20 cellular contexts compared by ENCODE assay signal in genomic region chr9:27431573-27431972, GRCh38.
DNase-seq lines count a peak whose midpoint lies in the region; ATAC-seq, FAIRE-seq and TF ChIP-seq lines count a peak whose summit lies in the region.
"Had no signal": no experiment of that assay in that cellular context is flagged by ENCODE, and none has a peak within 500 bp of the region (broad histone marks: within the 10 kb centered on the region; RNA-seq: fewer than 3 reads in every experiment).

No MANE protein-coding gene starts in this region.

- H2BK5ac ChIP-seq in H1 (ENCODE audit: low read depth, low read length) (0 out of 2 replicates have a peak overlapping the region, but pooled peaks have one; percentile 16), mesenchymal stem cell (ENCODE audit: low read depth, low read length, poor library complexity, severe bottlenecking) (no peak overlapping the region)

- H3K23me2 ChIP-seq in H1 (ENCODE audit: low read depth, low read length) = no peaks in the 10 kb centered on the region

- H2BK120ac ChIP-seq in H1 (replicated peaks; ENCODE audit: low read depth, low read length) = no peak overlapping the region
- no peak overlapping the region for H2BK120ac ChIP-seq in mesenchymal stem cell (ENCODE audit: low read depth, low read length)

- H3K18ac ChIP-seq in H1 (ENCODE audit: extremely low read depth, low read length) (no peak overlapping the region), mesenchymal stem cell (ENCODE audit: low read depth in 1 of 2, low read length in 2 of 2) (no peak overlapping the region)

- no peak overlapping the region for H4K5ac ChIP-seq in H1 (ENCODE audit: insufficient read length, low read depth, low read length)

- H3K27ac Mint-ChIP-seq in GM23338 = peak overlapping the region; percentile 19
- H3K27ac Mint-ChIP-seq: CD14-positive monocyte, immature natural killer cell had no signal

- no peak for TF ChIP-seq EP300 in H1 (IDR thresholded peaks at IDR 0.05; ENCODE audit: borderline replicate concordance in 1 of 2, low read depth in 2 of 2, low read length in 2 of 2)

- no peaks in the 10 kb centered on the region for H3K9me3 Mint-ChIP-seq in GM23338
- H3K9me3 Mint-ChIP-seq: CD14-positive monocyte had no signal

- H3K4me3 ChIP-seq in GM23338 = no peak overlapping the region
- no peak overlapping the region for H3K4me3 ChIP-seq in H1 (ENCODE audit: extremely low read depth in 1 of 4, insufficient read depth in 2 of 4, low read depth in 3 of 4, low read length in 4 of 4)
- H3K4me3 ChIP-seq in mesenchymal stem cell (ENCODE audit: insufficient read depth in 1 of 2, low read depth in 1 of 2, low read length in 2 of 2) = no peak overlapping the region
- no peak overlapping the region for H3K4me3 ChIP-seq in spleen
- H3K4me3 ChIP-seq: ascending aorta, tibial nerve had no signal

- TF ChIP-seq POLR2A in H1 (IDR thresholded peaks at IDR 0.05; ENCODE audit: control extremely low read depth in 1 of 2, low read depth in 2 of 2, low read length in 2 of 2) = no peak
- no peak for TF ChIP-seq POLR2A in spleen (IDR thresholded peaks at IDR 0.05)

- TF ChIP-seq RAD21 in H1 (IDR thresholded peaks at IDR 0.05 in 1 of 2, conservative IDR thresholded peaks at IDR 0.05 in 1 of 2; ENCODE audit: low read depth in 2 of 2, low read length in 2 of 2) = no peak

- H2AK5ac ChIP-seq in H1 (ENCODE audit: low read depth, low read length) = no peak overlapping the region
- no peak overlapping the region for H2AK5ac ChIP-seq in mesenchymal stem cell (ENCODE audit: low read length, severe bottlenecking)

- H4K20me1 ChIP-seq in GM23338 (replicated peaks; ENCODE audit: insufficient read depth) (no peaks in the 10 kb centered on the region), H1 (replicated peaks in 1 of 2; ENCODE audit: control insufficient read depth in 1 of 2, insufficient read depth in 2 of 2, low read length in 2 of 2) (no peaks in the 10 kb centered on the region)

- peak overlapping the region; percentile 8; the same call in 1 of the 2 replicates for H3K27ac ChIP-seq in GM23338 (ENCODE audit: low read depth)
- H3K27ac ChIP-seq in H1 (ENCODE audit: low read depth, low read length) = no peak overlapping the region
- no peak overlapping the region for H3K27ac ChIP-seq in mesenchymal stem cell (ENCODE audit: low read length, poor library complexity, severe bottlenecking)
- peak overlapping the region in 7 of 8 donors; percentile 36 to 67 (median 61) for H3K27ac ChIP-seq in spleen
- H3K27ac ChIP-seq: KMS-11 had no signal

- TF ChIP-seq CTCF in GM23338 (conservative IDR thresholded peaks at IDR 0.05; ENCODE audit: low read depth in 2 of 2) (no peak), H1 (IDR thresholded peaks at IDR 0.05; ENCODE audit: control extremely low read depth in 1 of 3, insufficient read depth in 1 of 3, low read depth in 1 of 3, low read length in 3 of 3) (no peak), spleen (IDR thresholded peaks at IDR 0.05 in 8 of 11, conservative IDR thresholded peaks at IDR 0.05 in 3 of 11) (no peak)

- no peak overlapping the region for H2BK20ac ChIP-seq in H1 (ENCODE audit: low read length)

- H2BK15ac ChIP-seq in H1 (ENCODE audit: low read length) (0 out of 2 replicates have a peak overlapping the region, but pooled peaks have one; percentile 40), mesenchymal stem cell (ENCODE audit: low read depth, poor library complexity, severe bottlenecking) (no peak overlapping the region)

- no peak overlapping the region for H3K56ac ChIP-seq in H1 (replicated peaks; ENCODE audit: insufficient read length, low read depth, low read length)

- H3K79me1 ChIP-seq in H1 (ENCODE audit: low read depth, low read length) (peaks cover 4% of the 10 kb centered on the region; the same call in 1 of the 2 replicates), mesenchymal stem cell (replicated peaks; ENCODE audit: low read length, poor library complexity, severe bottlenecking) (no peaks in the 10 kb centered on the region)

- intact Hi-C loops in spleen (cut with DNase I; ENCODE audit: low total_unique reads) = no loop called here

- in situ Hi-C loops in G401 (cut with HindIII; ENCODE audit: low sequenced_read_pairs) = no loop called here

- H3K9me2 ChIP-seq in GM23338 (ENCODE audit: insufficient read depth) = peaks cover 7% of the 10 kb centered on the region

- CTCF ChIA-PET in H1 (lab: Charles Lee; ENCODE audit: partially characterized antibody) = interaction anchor here (1.3 kb wide), 1 partner anchor 14 kb away, joined by 3 read pairs; no protein-coding TSS in a partner anchor

- peaks cover 39% of the 10 kb centered on the region for H3K4me1 ChIP-seq in GM23338 (ENCODE audit: insufficient read depth)
- H3K4me1 ChIP-seq in H1 (replicated peaks in 1 of 4; ENCODE audit: control insufficient read depth in 3 of 4, insufficient read depth in 4 of 4, low read length in 3 of 4) = peaks cover 0 to 18% (median 13%) of the 10 kb centered on the region in 4 experiments
- peaks cover 2% of the 10 kb centered on the region for H3K4me1 ChIP-seq in mesenchymal stem cell (ENCODE audit: control insufficient read depth, insufficient read depth, low read depth, low read length)
- H3K4me1 ChIP-seq in spleen = peaks cover 15 to 51% (median 29%) of the 10 kb centered on the region in 6 donors

- H3K23ac ChIP-seq in H1 (ENCODE audit: insufficient read length) = no peak overlapping the region
- no peak overlapping the region for H3K23ac ChIP-seq in mesenchymal stem cell (ENCODE audit: low read length in 2 of 2)

- no peaks in the 10 kb centered on the region for H3K79me2 ChIP-seq in GM23338 (replicated peaks; ENCODE audit: insufficient read depth)
- 0 out of 4 replicates have a peak, but pooled peaks cover 0 to 3% of the 10 kb centered on the region in 2 experiments for H3K79me2 ChIP-seq in H1 (ENCODE audit: control insufficient read depth in 1 of 2, insufficient read depth in 2 of 2, low read length in 2 of 2)

- H3K36me3 Mint-ChIP-seq in GM23338 (ENCODE audit: low read depth) = no peaks in the 10 kb centered on the region; the same call in 2 of the 3 replicates
- H3K36me3 Mint-ChIP-seq: immature natural killer cell had no signal

- H3K9ac ChIP-seq in H1 (replicated peaks in 1 of 4; ENCODE audit: extremely low read depth in 1 of 4, low read depth in 3 of 4, low read length in 3 of 4) (no peak overlapping the region), mesenchymal stem cell (ENCODE audit: low read length) (no peak overlapping the region)
- H3K9ac ChIP-seq: KMS-11 had no signal

- no peak for FAIRE-seq in H1 (lab: Jason Lieb, UNC)

- ATAC-seq in GM23338 (no peak), GM18519 (IDR thresholded peaks at IDR 0.05; ENCODE audit: low FRiP score, unreplicated experiment) (no peak)
- ATAC-seq: HCT116 had no signal

- POLR2A ChIA-PET in H1 (lab: Charles Lee; ENCODE audit: partially characterized antibody) = no interaction called here

- no peak overlapping the region for H3K14ac ChIP-seq in H1 (ENCODE audit: insufficient read length)
- no peak overlapping the region for H3K14ac ChIP-seq in mesenchymal stem cell (ENCODE audit: low read length in 2 of 2)

- H3K27me3 Mint-ChIP-seq in GM23338 (ENCODE audit: insufficient read depth, low read depth, poor library complexity) = peaks cover 2% of the 10 kb centered on the region

- no peaks in the 10 kb centered on the region for H3K9me3 ChIP-seq in H1 (ENCODE audit: insufficient read depth in 2 of 2, low read depth in 1 of 2, low read length in 1 of 2)
- no peaks in the 10 kb centered on the region for H3K9me3 ChIP-seq in mesenchymal stem cell (ENCODE audit: control insufficient read depth, low read length)
- H3K9me3 ChIP-seq in spleen = no peaks in the 10 kb centered on the region
- H3K9me3 ChIP-seq: ascending aorta, tibial nerve had no signal

- H3K27me3 ChIP-seq in GM23338 (ENCODE audit: insufficient read depth) (no peaks in the 10 kb centered on the region), H1 (replicated peaks in 1 of 4; ENCODE audit: control insufficient read depth in 3 of 4, extremely low read depth in 1 of 4, insufficient read depth in 3 of 4, low read length in 3 of 4) (peaks cover 0 to 1% (median 0%) of the 10 kb centered on the region in 4 experiments; a peak in 1 of 7 replicates), mesenchymal stem cell (ENCODE audit: control insufficient read depth in 1 of 2, insufficient read depth in 1 of 2, low read length in 2 of 2) (no peaks in the 10 kb centered on the region), spleen (replicated peaks in 1 of 7) (no peaks in the 10 kb centered on the region)
- H3K27me3 ChIP-seq: ascending aorta, tibial nerve had no signal

- H2AFZ ChIP-seq in GM23338 (no peak overlapping the region), H1 (ENCODE audit: low read length) (no peak overlapping the region), mesenchymal stem cell (ENCODE audit: low read depth, low read length) (no peak overlapping the region)

- H2BK12ac ChIP-seq in H1 (ENCODE audit: low read depth, low read length) (no peak overlapping the region), mesenchymal stem cell (ENCODE audit: low read length in 2 of 2) (no peak overlapping the region)

- DNase-seq in GM23338 (ENCODE audit: low spot score) (no peak), H1 (ENCODE audit: low read depth in 1 of 2, low spot score in 2 of 2) (no peak), mesenchymal stem cell (peak; percentile 64), spleen (no peak), SKM-1 treated with dmso at 0.1 percent for 144 hours (lab: John Stamatoyannopoulos, UW; ENCODE audit: unreplicated experiment) (no peak), G401 (ENCODE audit: low spot score) (no peak)
- no peak for DNase-seq in NK-92 treated with Interleukin-12 subunit alpha and Interleukin-12 subunit beta, amount 100 ng/mL, for 24 hours (lab: John Stamatoyannopoulos, UW)
- DNase-seq: activated CD4-positive, alpha-beta T cell treated with anti-CD3 and anti-CD28 coated beads for 1 hour; activated CD8-positive, alpha-beta memory T cell treated with anti-CD3 and anti-CD28 coated beads, Interleukin-2, amount 50 U/mL, for 4 hours; immature natural killer cell; NCI-H1105 treated with DMSO at 0.1 percent for 48 hours; NCI-H69; stimulated activated CD4-positive, alpha-beta T cell treated with anti-CD3 and anti-CD28 coated beads, Interleukin-4, amount 100 ng/mL, for 24 hours; T-helper 9 cell had no signal

- no peak overlapping the region for H3K4me3 Mint-ChIP-seq in GM23338
- H3K4me3 Mint-ChIP-seq: CD14-positive monocyte, immature natural killer cell had no signal

- no peak overlapping the region for H3K4ac ChIP-seq in H1 (replicated peaks; ENCODE audit: insufficient read length, low read depth, low read length)
- H3K4ac ChIP-seq in mesenchymal stem cell (ENCODE audit: low read depth in 1 of 2, low read length in 2 of 2) = no peak overlapping the region

- no peak overlapping the region for H4K8ac ChIP-seq in H1 (ENCODE audit: extremely low read depth, insufficient read depth, low read length)
- H4K8ac ChIP-seq in mesenchymal stem cell (ENCODE audit: low read length) = no peak overlapping the region

- H3K4me1 Mint-ChIP-seq in GM23338 = peaks cover 71% of the 10 kb centered on the region

- no peaks in the 10 kb centered on the region for H3F3A ChIP-seq in GM23338 (replicated peaks; ENCODE audit: low read depth)

- no peaks in the 10 kb centered on the region for H3K36me3 ChIP-seq in GM23338 (ENCODE audit: insufficient read depth)
- no peaks in the 10 kb centered on the region for H3K36me3 ChIP-seq in H1 (ENCODE audit: control insufficient read depth in 2 of 4, insufficient read depth in 4 of 4, low read length in 3 of 4)
- no peaks in the 10 kb centered on the region for H3K36me3 ChIP-seq in mesenchymal stem cell (ENCODE audit: control insufficient read depth in 1 of 2, insufficient read depth in 2 of 2, low read depth in 1 of 2, low read length in 2 of 2)
- no peaks in the 10 kb centered on the region for H3K36me3 ChIP-seq in spleen
- H3K36me3 ChIP-seq: ascending aorta, tibial nerve had no signal

- H3K4me2 ChIP-seq in GM23338 (peak overlapping the region; percentile 5), H1 (ENCODE audit: insufficient read depth in 1 of 2, low read depth in 2 of 2, low read length in 2 of 2) (no peak overlapping the region), mesenchymal stem cell (ENCODE audit: low read length, poor library complexity, severe bottlenecking) (no peak overlapping the region)
- H3K4me2 ChIP-seq: KMS-11 had no signal

- WGBS in H1 (ENCODE audit: extremely low coverage in 1 of 2, insufficient coverage in 1 of 2, insufficient read length in 1 of 2, insufficient replicate concordance in 2 of 2, low coverage in 1 of 2, low lambda C conversion rate in 2 of 2, missing lambda C conversion rate in 1 of 2), 2 experiments = 88% methylated on average over 1 of the region's 1 CpG; no CpG with 5 or more reads in 1 of the 2 experiments
- no CpG with 5 or more reads among the region's 1 CpG for WGBS in mesenchymal stem cell
- 36 to 81% (median 39%) methylated on average over 1 of the region's 1 CpG for WGBS in spleen, 5 donors

- H4K91ac ChIP-seq in H1 (replicated peaks; ENCODE audit: insufficient read length, low read length) (no peak overlapping the region), mesenchymal stem cell (ENCODE audit: low read length) (no peak overlapping the region)

Comparison
In these comparisons a context has a peak if more than half of its experiments do, and no peak if none do; other contexts are left out.
1. H3K27ac ChIP-seq: peak in GM23338 (single experiment) and spleen (7 of 8); none in H1 (single experiment) and mesenchymal stem cell (single experiment).